Comparison of ENCODE assay signal across 6 cellular contexts in the genomic region with DNA sequence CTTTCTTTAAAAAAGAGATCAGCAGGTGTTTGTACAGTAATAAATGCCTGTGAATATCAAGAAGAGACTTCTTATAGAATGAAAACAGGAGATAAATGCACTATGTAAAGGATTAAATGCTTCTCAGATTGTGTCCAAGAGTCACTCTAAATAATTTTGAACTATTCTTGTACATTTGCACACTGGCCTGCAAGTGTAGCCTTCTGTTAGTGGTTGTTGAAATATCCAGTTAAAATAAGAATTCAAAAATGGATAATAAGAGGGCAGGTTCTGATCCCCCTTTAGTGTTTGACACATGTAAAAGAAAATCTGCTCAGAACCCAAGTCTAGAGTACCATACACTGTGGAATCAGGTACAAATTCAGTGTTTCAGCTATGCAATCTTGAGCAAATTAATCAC.
"Had no signal": no experiment of that assay in that cellular context is flagged by ENCODE, and none has a peak within 500 bp of the region (broad histone marks: within the 10 kb centered on the region; RNA-seq: fewer than 3 reads in every experiment).

No MANE protein-coding gene starts in this region.

- DNase-seq: GDM1, GF-D8 had no signal

- FAIRE-seq: GM12891, GM12892, GM18507, GM19239 had no signal
